ENCODE assay signal across 27 cellular contexts in genomic region chr5:72529383-72529782, GRCh38. TPM values are rescaled to one million over a fixed set of nuclear protein-coding genes. Genes with fewer than 3 reads are reported as not detected.
"Had no signal": no experiment of that assay in that cellular context is flagged by ENCODE, and none has a peak within 500 bp of the region (broad histone marks: within the 10 kb centered on the region; RNA-seq: fewer than 3 reads in every experiment).

No MANE protein-coding gene starts in this region.

- FAIRE-seq: islet of Langerhans, kidney, urothelium cell line had no signal

- H3K9me3 ChIP-seq: ovary, right atrium auricular region, right lobe of liver, transverse colon, upper lobe of right lung had no signal

- H3K36me3 ChIP-seq: left ventricle myocardium inferior, ovary, right atrium auricular region, right lobe of liver, transverse colon, upper lobe of right lung had no signal

- H3K27me3 Mint-ChIP-seq: progenitor cell of endocrine pancreas had no signal

- H3K27me3 ChIP-seq: ovary, right atrium auricular region, right lobe of liver, transverse colon, upper lobe of right lung had no signal

- H3K4me2 ChIP-seq: smooth muscle cell had no signal

- DNase-seq: hippocampal formation; immature natural killer cell; kidney; left ventricle myocardium inferior; mesendoderm; naive B cell; ovary; right lobe of liver; stimulated activated CD4-positive, alpha-beta T cell treated with anti-CD3 and anti-CD28 coated beads, Interleukin-1b, Interleukin-23, amount 100 ng/mL, for 48 hours; stimulated activated CD4-positive, alpha-beta T cell treated with anti-CD3 and anti-CD28 coated beads, Interleukin-2, amount 100 ng/mL, for 48 hours; stimulated activated CD4-positive, alpha-beta T cell treated with anti-CD3 and anti-CD28 coated beads, Interleukin-4, amount 100 ng/mL, for 4 hours; stimulated activated CD8-positive, alpha-beta memory T cell treated with anti-CD3 and anti-CD28 coated beads, Interleukin-4, amount 100 ng/mL, for 48 hours; stimulated activated naive CD4-positive, alpha-beta T cell treated with Interleukin-2 at 50 U/mL for 16 hours; stimulated activated naive CD8-positive, alpha-beta T cell treated with anti-CD3 and anti-CD28 coated beads, Interleukin-15, amount 100 ng/mL, for 72 hours; substantia nigra; transverse colon; upper lobe of right lung had no signal

- H3K36me3 Mint-ChIP-seq: immature natural killer cell; mesothelial cell of epicardium; natural killer cell treated with Interleukin-12 subunit alpha and Interleukin-12 subunit beta and Interleukin-15 and Interleukin-18, amount 100 ng/mL, for 72 hours; stimulated activated memory B cell treated with anti-CD40 and anti-IgM and Interleukin-4, amounts not matched to agents 10 μg/mL and 1 μg/mL and 100 μg/mL, for 72 hours had no signal

- ATAC-seq: natural killer cell treated with Interleukin-12 subunit alpha and Interleukin-12 subunit beta and Interleukin-15 and Interleukin-18, amount 100 ng/mL, for 72 hours; right lobe of liver; stimulated activated memory B cell treated with anti-CD40 and anti-IgM and Interleukin-4, amounts not matched to agents 10 μg/mL and 1 μg/mL and 100 μg/mL, for 72 hours; stimulated activated naive CD8-positive, alpha-beta T cell treated with anti-CD3 and anti-CD28 coated beads, Interleukin-15, amount 100 ng/mL, for 72 hours; upper lobe of right lung had no signal

- H3K27ac ChIP-seq: left ventricle myocardium inferior, ovary, right atrium auricular region, right lobe of liver, transverse colon, upper lobe of right lung had no signal

- H3K4me1 Mint-ChIP-seq: immature natural killer cell; naive B cell; stimulated activated memory B cell treated with anti-CD40 and anti-IgM and Interleukin-4, amounts not matched to agents 10 μg/mL and 1 μg/mL and 100 μg/mL, for 72 hours; stimulated activated naive CD8-positive, alpha-beta T cell treated with anti-CD3 and anti-CD28 coated beads, Interleukin-15, amount 100 ng/mL, for 72 hours had no signal

- H3K27ac Mint-ChIP-seq: immature natural killer cell; natural killer cell treated with Interleukin-12 subunit alpha and Interleukin-12 subunit beta and Interleukin-15 and Interleukin-18, amount 100 ng/mL, for 72 hours; progenitor cell of endocrine pancreas; stimulated activated memory B cell treated with anti-CD40 and anti-IgM and Interleukin-4, amounts not matched to agents 10 μg/mL and 1 μg/mL and 100 μg/mL, for 72 hours; stimulated activated naive CD8-positive, alpha-beta T cell treated with anti-CD3 and anti-CD28 coated beads, Interleukin-15, amount 100 ng/mL, for 72 hours had no signal

- H3K4me3 Mint-ChIP-seq: immature natural killer cell; mesothelial cell of epicardium; naive B cell; natural killer cell treated with Interleukin-12 subunit alpha and Interleukin-12 subunit beta and Interleukin-15 and Interleukin-18, amount 100 ng/mL, for 72 hours; stimulated activated memory B cell treated with anti-CD40 and anti-IgM and Interleukin-4, amounts not matched to agents 10 μg/mL and 1 μg/mL and 100 μg/mL, for 72 hours; stimulated activated naive CD8-positive, alpha-beta T cell treated with anti-CD3 and anti-CD28 coated beads, Interleukin-15, amount 100 ng/mL, for 72 hours had no signal

- H3K4me1 ChIP-seq: left ventricle myocardium inferior, right lobe of liver, transverse colon, upper lobe of right lung had no signal

- H3K4me3 ChIP-seq: left ventricle myocardium inferior, lung, ovary, right atrium auricular region, right lobe of liver, smooth muscle cell, transverse colon, upper lobe of right lung had no signal

RNA-seq across cellular contexts. Expression of gene ZNF366, which starts 22.2 kb away (rescaled TPM):
- total RNA-seq: mesothelial cell of epicardium; natural killer cell treated with Interleukin-12 subunit alpha and Interleukin-12 subunit beta and Interleukin-15 and Interleukin-18, amount 100 ng/mL, for 72 hours; progenitor cell of endocrine pancreas; smooth muscle cell had no signal
- polyA plus RNA-seq: neural cell, smooth muscle cell had no signal
